In genomic region chr12:131362290-131363211, GRCh38 we compare ENCODE assay signal across 24 cellular contexts.
"Had no signal": no experiment of that assay in that cellular context is flagged by ENCODE, and none has a peak within 500 bp of the region (broad histone marks: within the 10 kb centered on the region; RNA-seq: fewer than 3 reads in every experiment).

No MANE protein-coding gene starts in this region.

- H3K27ac Mint-ChIP-seq: activated CD8-positive, alpha-beta T cell treated with anti-CD3 and anti-CD28 coated beads for 36 hours; activated naive CD4-positive, alpha-beta T cell treated with anti-CD3 and anti-CD28 coated beads, Interleukin-2, amount 50 U/mL, for 72 hours; activated T-cell treated with anti-CD3 and anti-CD28 coated beads, Interleukin-2, amount 50 U/mL, for 72 hours; T-helper 1 cell treated with Interleukin-12 subunit alpha and Interleukin-12 subunit beta and Interleukin-4 antibody, amounts not matched to agents 30 μg/mL and 1 μg/mL, for 36 hours had no signal

- H3K36me3 Mint-ChIP-seq: activated naive CD4-positive, alpha-beta T cell treated with anti-CD3 and anti-CD28 coated beads, Interleukin-2, amount 50 U/mL, for 72 hours had no signal

- H3K9me3 ChIP-seq: MG63 had no signal

- H3K27me3 ChIP-seq: brain microvascular endothelial cell, cardiac muscle cell had no signal

- H3K4me3 ChIP-seq: cardiac muscle cell, MG63, PC-9 had no signal

- DNase-seq: activated CD4-positive, alpha-beta T cell treated with anti-CD3 and anti-CD28 coated beads for 4 hours; activated CD8-positive, alpha-beta memory T cell treated with anti-CD3 and anti-CD28 coated beads, Interleukin-2, amount 50 U/mL, for 4 hours; activated CD8-positive, alpha-beta T cell treated with anti-CD3 and anti-CD28 coated beads for 36 hours; activated naive CD4-positive, alpha-beta T cell treated with Interleukin-2 at 50 U/mL for 16 hours; activated T-cell treated with anti-CD3 and anti-CD28 coated beads, Interleukin-2, amount 50 U/mL, for 72 hours; amygdala; brain microvascular endothelial cell; MG63; MV-4-11; NCI-H1092 treated with DMSO at 0.1 percent for 48 hours; NCI-H1417 treated with DMSO at 0.1 percent for 48 hours; NCI-H1694; NCI-H2029 treated with DMSO at 0.1 percent for 48 hours; NCI-H345; NCI-H510A; NCI-H82; NK-92 treated with Interleukin-12 subunit alpha and Interleukin-12 subunit beta, amount 100 ng/mL, for 24 hours; PC-9; SHP77 treated with DMSO at 0.1 percent for 48 hours; WERI-Rb-1 had no signal

- H3K4me2 ChIP-seq: KMS-11, PC-9 had no signal

- H3K9me3 Mint-ChIP-seq: activated CD8-positive, alpha-beta T cell treated with anti-CD3 and anti-CD28 coated beads for 36 hours; activated naive CD4-positive, alpha-beta T cell treated with anti-CD3 and anti-CD28 coated beads, Interleukin-2, amount 50 U/mL, for 72 hours; activated T-cell treated with anti-CD3 and anti-CD28 coated beads, Interleukin-2, amount 50 U/mL, for 72 hours; T-helper 1 cell treated with Interleukin-12 subunit alpha and Interleukin-12 subunit beta and Interleukin-4 antibody, amounts not matched to agents 30 μg/mL and 1 μg/mL, for 36 hours had no signal

- ATAC-seq: activated CD8-positive, alpha-beta T cell treated with anti-CD3 and anti-CD28 coated beads for 36 hours; activated T-cell treated with anti-CD3 and anti-CD28 coated beads, Interleukin-2, amount 50 U/mL, for 72 hours had no signal

- H2AFZ ChIP-seq: PC-9 had no signal

- H3K27me3 Mint-ChIP-seq: activated CD8-positive, alpha-beta T cell treated with anti-CD3 and anti-CD28 coated beads for 36 hours had no signal

- H3K36me3 ChIP-seq: brain microvascular endothelial cell, cardiac muscle cell, MG63, WERI-Rb-1 had no signal

- H3K4me3 Mint-ChIP-seq: activated CD8-positive, alpha-beta T cell treated with anti-CD3 and anti-CD28 coated beads for 36 hours; activated T-cell treated with anti-CD3 and anti-CD28 coated beads, Interleukin-2, amount 50 U/mL, for 72 hours; T-helper 1 cell treated with Interleukin-12 subunit alpha and Interleukin-12 subunit beta and Interleukin-4 antibody, amounts not matched to agents 30 μg/mL and 1 μg/mL, for 36 hours had no signal

- H3K27ac ChIP-seq: brain microvascular endothelial cell, cardiac muscle cell, KMS-11, PC-9, WERI-Rb-1 had no signal

- H3K9ac ChIP-seq: KMS-11 had no signal
